In genomic region chr17:74987909-74988711, GRCh38 we compare ENCODE assay signal across 8 cellular contexts. TPM values are rescaled to one million over a fixed set of nuclear protein-coding genes. Genes with fewer than 3 reads are reported as not detected.
A peak's percentile ranks its signal among the peaks of the same experiment; 100 is the strongest.
DNase-seq lines count a peak whose midpoint lies in the region; ATAC-seq and TF ChIP-seq lines count a peak whose summit lies in the region.

No MANE protein-coding gene starts in this region.

- H3K9me3 Mint-ChIP-seq in HFFc6 (no peaks in the 10 kb centered on the region), glutamatergic neuron (ENCODE audit: unreplicated experiment) (peaks cover 16% of the 10 kb centered on the region), neural progenitor cell (no peaks in the 10 kb centered on the region)
- no peaks in the 10 kb centered on the region for H3K9me3 Mint-ChIP-seq in activated naive CD8-positive, alpha-beta T cell treated with anti-CD3 and anti-CD28 coated beads for 36 hours

- H3K27me3 ChIP-seq in neural progenitor cell = no peaks in the 10 kb centered on the region

- H3K79me2 ChIP-seq in neural progenitor cell (ENCODE audit: low read depth) = peaks cover 27% of the 10 kb centered on the region

- peaks cover 5% of the 10 kb centered on the region for H3K4me1 ChIP-seq in neural progenitor cell

- peak overlapping the region; percentile 40 for H3K27ac ChIP-seq in neural progenitor cell

- H4K20me1 ChIP-seq in neural progenitor cell (ENCODE audit: low read depth) = peaks cover 20% of the 10 kb centered on the region

- peak overlapping the region; percentile 80 for H3K4me2 ChIP-seq in neural progenitor cell

- TF ChIP-seq CTCF in HFFc6 (IDR thresholded peaks at IDR 0.05) (peak; percentile 65), glutamatergic neuron (IDR thresholded peaks at IDR 0.05; ENCODE audit: partially characterized antibody, unreplicated experiment) (no peak), neural progenitor cell (IDR thresholded peaks at IDR 0.05) (peak; percentile 41)

- H3F3A ChIP-seq in neural progenitor cell (ENCODE audit: low read depth) = peaks cover 11% of the 10 kb centered on the region

- H2AFZ ChIP-seq in neural progenitor cell (replicated peaks) = peak overlapping the region; percentile 48

- H3K36me3 ChIP-seq in neural progenitor cell = no peaks in the 10 kb centered on the region

- H3K4me3 Mint-ChIP-seq in HFFc6 = peak overlapping the region; percentile 89
- peak overlapping the region; percentile 74 for H3K4me3 Mint-ChIP-seq in activated naive CD8-positive, alpha-beta T cell treated with anti-CD3 and anti-CD28 coated beads for 36 hours
- peak overlapping the region; percentile 93 for H3K4me3 Mint-ChIP-seq in glutamatergic neuron (ENCODE audit: unreplicated experiment)
- peak overlapping the region; percentile 92 for H3K4me3 Mint-ChIP-seq in neural progenitor cell

- no peak for ATAC-seq in HG03469 (IDR thresholded peaks at IDR 0.05; ENCODE audit: unreplicated experiment)

- H3K36me3 Mint-ChIP-seq in HFFc6 (ENCODE audit: low read depth) = no peaks in the 10 kb centered on the region
- H3K36me3 Mint-ChIP-seq in activated naive CD8-positive, alpha-beta T cell treated with anti-CD3 and anti-CD28 coated beads for 36 hours = no peaks in the 10 kb centered on the region
- no peaks in the 10 kb centered on the region for H3K36me3 Mint-ChIP-seq in glutamatergic neuron (ENCODE audit: unreplicated experiment)
- H3K36me3 Mint-ChIP-seq in neural progenitor cell = peaks cover 4% of the 10 kb centered on the region

- peak overlapping the region; percentile 98 for H3K4me3 ChIP-seq in neural progenitor cell

- peak overlapping the region; percentile 33 for H3K9ac ChIP-seq in neural progenitor cell

- DNase-seq in NCI-H524 (lab: John Stamatoyannopoulos, UW) = peak; percentile 66 to 74
- no peak for DNase-seq in NCI-H524 treated with DMSO at 0.1 percent for 48 hours (lab: John Stamatoyannopoulos, UW)
- DNase-seq in HFFc6 = peak; percentile 59
- DNase-seq in NCI-H2227 (lab: John Stamatoyannopoulos, UW; ENCODE audit: unreplicated experiment) = peak; percentile 77
- DNase-seq in activated naive CD8-positive, alpha-beta T cell treated with anti-CD3 and anti-CD28 coated beads for 36 hours = peak; percentile 37
- peak; percentile 78 for DNase-seq in glutamatergic neuron
- peak; percentile 88 for DNase-seq in neural progenitor cell (ENCODE audit: low spot score)

- H3K9me3 ChIP-seq in neural progenitor cell (ENCODE audit: low read depth) = no peaks in the 10 kb centered on the region

- H3K27me3 Mint-ChIP-seq in HFFc6 (ENCODE audit: insufficient read depth) (no peaks in the 10 kb centered on the region; the same call in 1 of the 2 replicates), glutamatergic neuron (ENCODE audit: unreplicated experiment) (peaks cover 18% of the 10 kb centered on the region), neural progenitor cell (ENCODE audit: insufficient read depth, low read depth) (peaks cover 5% of the 10 kb centered on the region)
- H3K27me3 Mint-ChIP-seq in activated naive CD8-positive, alpha-beta T cell treated with anti-CD3 and anti-CD28 coated beads for 36 hours = peaks cover 20% of the 10 kb centered on the region

- H3K4me1 Mint-ChIP-seq in HFFc6 (ENCODE audit: low read depth) = peaks cover 28% of the 10 kb centered on the region
- H3K4me1 Mint-ChIP-seq in activated naive CD8-positive, alpha-beta T cell treated with anti-CD3 and anti-CD28 coated beads for 36 hours = peaks cover 14% of the 10 kb centered on the region
- H3K4me1 Mint-ChIP-seq in glutamatergic neuron (ENCODE audit: low read depth, unreplicated experiment) = peaks cover 14% of the 10 kb centered on the region
- H3K4me1 Mint-ChIP-seq in neural progenitor cell = peaks cover 14% of the 10 kb centered on the region

- H3K27ac Mint-ChIP-seq in HFFc6 (peak overlapping the region; percentile 96), glutamatergic neuron (ENCODE audit: unreplicated experiment) (peak overlapping the region; percentile 97), neural progenitor cell (peak overlapping the region; percentile 74)
- H3K27ac Mint-ChIP-seq in activated naive CD8-positive, alpha-beta T cell treated with anti-CD3 and anti-CD28 coated beads for 36 hours = no peak overlapping the region

RNA-seq across cellular contexts. Expression of gene CDR2L, which starts 0.7 kb away (rescaled TPM):
- 10 to 100 TPM; 27.5 to 35.8 (median 30.4) TPM for total RNA-seq in HFFc6 (2021; fragmentation: NEBNext Ultra II Directional; extraction: Animal tissue kit (Norgen Biotek cat#: 25700))
- 1 to 10 TPM in 1 of 2 experiments, under 1 TPM in 1; 0.74 to 1.2 TPM for total RNA-seq in activated naive CD8-positive, alpha-beta T cell treated with anti-CD3 and anti-CD28 coated beads for 36 hours
- 59.4 TPM for total RNA-seq in glutamatergic neuron (ENCODE audit: unreplicated experiment)
- total RNA-seq in neural progenitor cell (ENCODE audit: low replicate concordance) = 4.0 and 15.8 TPM in 2 replicates

RNA-seq across cellular contexts. Expression of gene HID1, which starts 15.6 kb away (rescaled TPM):
- under 1 TPM; 0.40 to 0.96 (median 0.56) TPM for total RNA-seq in HFFc6 (2021; fragmentation: NEBNext Ultra II Directional; extraction: Animal tissue kit (Norgen Biotek cat#: 25700))
- total RNA-seq in activated naive CD8-positive, alpha-beta T cell treated with anti-CD3 and anti-CD28 coated beads for 36 hours = 1 to 10 TPM; 1.6 to 1.9 TPM
- total RNA-seq in glutamatergic neuron (ENCODE audit: unreplicated experiment) (106 TPM), neural progenitor cell (ENCODE audit: low replicate concordance) (3.5 and 5.0 TPM in 2 replicates)

RNA-seq across cellular contexts. Expression of gene MRPL58, which starts 24.4 kb away (rescaled TPM):
- total RNA-seq in HFFc6 (2021; fragmentation: NEBNext Ultra II Directional; extraction: Animal tissue kit (Norgen Biotek cat#: 25700)) = 10 to 100 TPM; 39.2 to 50.6 (median 47.8) TPM
- total RNA-seq in activated naive CD8-positive, alpha-beta T cell treated with anti-CD3 and anti-CD28 coated beads for 36 hours = 10 to 100 TPM; 64.4 to 69.0 TPM
- 22.2 TPM for total RNA-seq in glutamatergic neuron (ENCODE audit: unreplicated experiment)
- total RNA-seq in neural progenitor cell (ENCODE audit: low replicate concordance) = 50.8 and 52.8 TPM in 2 replicates

RNA-seq across cellular contexts. Expression of gene OTOP3, which starts 52.4 kb away (rescaled TPM):
- not detected for total RNA-seq in HFFc6 (2021; fragmentation: NEBNext Ultra II Directional; extraction: Animal tissue kit (Norgen Biotek cat#: 25700))
- total RNA-seq in activated naive CD8-positive, alpha-beta T cell treated with anti-CD3 and anti-CD28 coated beads for 36 hours = not detected
- total RNA-seq in glutamatergic neuron (ENCODE audit: unreplicated experiment) = not detected
- not detected in 2 replicates for total RNA-seq in neural progenitor cell (ENCODE audit: low replicate concordance)

RNA-seq across cellular contexts. Expression of gene ATP5PD, which starts 58.7 kb away (rescaled TPM):
- 100 to 1,000 TPM; 362 to 410 (median 386) TPM for total RNA-seq in HFFc6 (2021; fragmentation: NEBNext Ultra II Directional; extraction: Animal tissue kit (Norgen Biotek cat#: 25700))
- total RNA-seq in activated naive CD8-positive, alpha-beta T cell treated with anti-CD3 and anti-CD28 coated beads for 36 hours = 100 to 1,000 TPM; 185 to 189 TPM
- total RNA-seq in glutamatergic neuron (ENCODE audit: unreplicated experiment) (139 TPM), neural progenitor cell (ENCODE audit: low replicate concordance) (209 and 268 TPM in 2 replicates)

Comparison
In these comparisons a context has a peak if more than half of its experiments do, and no peak if none do; other contexts are left out.
1. RNA of gene HID1, which starts 15.6 kb away (total RNA-seq): 106 TPM in glutamatergic neuron (single experiment); 3.5 to 5.0 TPM in neural progenitor cell, 1.6 to 1.9 TPM in activated naive CD8-positive, alpha-beta T cell treated with anti-CD3 and anti-CD28 coated beads for 36 hours and 0.40 to 0.96 TPM in HFFc6; every median in the first group is over 10 times any median in the second.
2. Peak in every context shown above with its lines, with median percentiles within 50 percentile points of each other: H3K4me3 Mint-ChIP-seq.